Comparison of ENCODE assay signal across 20 cellular contexts in the genomic region with DNA sequence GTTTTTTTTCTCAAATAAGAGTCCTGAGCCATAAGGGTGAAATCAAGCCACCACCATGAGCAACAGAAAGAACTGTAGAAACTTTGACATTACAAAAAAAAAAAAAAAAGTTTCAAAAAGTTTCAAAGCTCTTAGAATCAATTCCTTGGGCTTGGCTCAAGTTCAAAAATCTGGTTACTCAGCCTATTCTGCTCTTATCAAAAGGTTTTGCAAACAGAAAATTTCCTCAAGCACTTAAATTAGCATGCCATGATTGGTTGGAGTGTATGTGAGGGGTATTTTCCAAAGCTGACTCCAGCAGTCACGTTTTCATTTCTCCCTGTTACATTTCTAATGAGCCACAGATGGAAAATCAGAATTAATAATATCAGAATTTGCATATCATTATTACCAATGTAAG. TPM values are rescaled to one million over a fixed set of nuclear protein-coding genes. Genes with fewer than 3 reads are reported as not detected.
DNase-seq lines count a peak whose midpoint lies in the region; ATAC-seq and TF ChIP-seq lines count a peak whose summit lies in the region.
"Had no signal": no experiment of that assay in that cellular context is flagged by ENCODE, and none has a peak within 500 bp of the region (broad histone marks: within the 10 kb centered on the region; RNA-seq: fewer than 3 reads in every experiment).

No MANE protein-coding gene starts in this region.

- H3K4me1 ChIP-seq in upper lobe of left lung = peaks cover 0 to 3% (median 0%) of the 10 kb centered on the region in 4 donors
- H3K4me1 ChIP-seq: ascending aorta, Peyer's patch had no signal

- H3K27me3 ChIP-seq in upper lobe of left lung = no peaks in the 10 kb centered on the region
- H3K27me3 ChIP-seq: ascending aorta, Peyer's patch had no signal

- DNase-seq in NCI-H2196 (lab: John Stamatoyannopoulos, UW; ENCODE audit: unreplicated experiment) = peak; percentile 42
- no peak for DNase-seq in NCI-H2196 treated with DMSO at 0.1 percent for 48 hours (lab: John Stamatoyannopoulos, UW; ENCODE audit: unreplicated experiment)
- peak; percentile 63 for DNase-seq in RPMI8226
- peak; percentile 14 for DNase-seq in fibroblast of pulmonary artery (ENCODE audit: low read depth)
- no peak for DNase-seq in upper lobe of left lung
- DNase-seq in NCI-H748 (lab: John Stamatoyannopoulos, UW; ENCODE audit: unreplicated experiment) = no peak
- no peak for DNase-seq in NCI-H82 (lab: John Stamatoyannopoulos, UW)
- DNase-seq: activated naive CD4-positive, alpha-beta T cell treated with Interleukin-2 at 50 U/mL for 16 hours; activated T-cell treated with anti-CD3 and anti-CD28 coated beads for 4 hours; CD4-positive, alpha-beta T cell; head of caudate nucleus; mesendoderm; NCI-H2081; NCI-H748 treated with DMSO at 0.1 percent for 48 hours; Peyer's patch; stimulated activated naive CD4-positive, alpha-beta T cell treated with Interleukin-2 at 50 U/mL for 16 hours had no signal

- no peak overlapping the region for H3K4me3 ChIP-seq in fibroblast of pulmonary artery (replicated peaks; ENCODE audit: low read depth, low read length)
- no peak overlapping the region for H3K4me3 ChIP-seq in upper lobe of left lung
- H3K4me3 ChIP-seq: ascending aorta, Peyer's patch had no signal

- no peak overlapping the region for H3K27ac ChIP-seq in upper lobe of left lung
- H3K27ac ChIP-seq: ascending aorta, epithelial cell of prostate, Peyer's patch had no signal

- TF ChIP-seq EP300 in upper lobe of left lung (IDR thresholded peaks at IDR 0.05) = no peak

- TF ChIP-seq POLR2A in upper lobe of left lung (IDR thresholded peaks at IDR 0.05) = no peak

- ATAC-seq in upper lobe of left lung (ENCODE audit: low FRiP score in 2 of 2) (peak; percentile 44 to 55), GM18861 (IDR thresholded peaks at IDR 0.05; ENCODE audit: unreplicated experiment) (no peak)
- ATAC-seq: natural killer cell treated with Interleukin-12 subunit alpha and Interleukin-12 subunit beta and Interleukin-15 and Interleukin-18, amount 100 ng/mL, for 72 hours had no signal

- no peaks in the 10 kb centered on the region for H3K36me3 ChIP-seq in upper lobe of left lung
- H3K36me3 ChIP-seq: ascending aorta, Peyer's patch had no signal

- TF ChIP-seq CTCF in fibroblast of pulmonary artery (IDR thresholded peaks at IDR 0.05; ENCODE audit: low read length, missing control alignments) (no peak), upper lobe of left lung (IDR thresholded peaks at IDR 0.05) (no peak)

- WGBS in upper lobe of left lung, 2 donors = 3 to 24% methylated on average over 1 of the region's 1 CpG

- no peaks in the 10 kb centered on the region for H3K9me3 ChIP-seq in upper lobe of left lung
- H3K9me3 ChIP-seq: ascending aorta, Peyer's patch had no signal

RNA-seq across cellular contexts. Expression of gene PEX5L, which starts 12.1 kb away (rescaled TPM):
- total RNA-seq in upper lobe of left lung = not detected
- total RNA-seq: CD4-positive, alpha-beta T cell; Peyer's patch had no signal

Comparison
In these comparisons a context has a peak if more than half of its experiments do, and no peak if none do; other contexts are left out.
1. DNase-seq: peak in NCI-H2196 (single experiment), RPMI8226 (single experiment) and fibroblast of pulmonary artery (single experiment); none in NCI-H2196 treated with DMSO at 0.1 percent for 48 hours (single experiment), upper lobe of left lung (0 of 2), NCI-H748 (single experiment) and NCI-H82 (single experiment).